In genomic region chr2:236166781-236167296, GRCh38 we compare ENCODE assay signal across 9 cellular contexts. TPM values are rescaled to one million over a fixed set of nuclear protein-coding genes. Genes with fewer than 3 reads are reported as not detected.
DNase-seq lines count a peak whose midpoint lies in the region; ATAC-seq and TF ChIP-seq lines count a peak whose summit lies in the region.
"Had no signal": no experiment of that assay in that cellular context is flagged by ENCODE, and none has a peak within 500 bp of the region (broad histone marks: within the 10 kb centered on the region; RNA-seq: fewer than 3 reads in every experiment).

No MANE protein-coding gene starts in this region.

- no peak overlapping the region for H3K27ac Mint-ChIP-seq in activated naive CD4-positive, alpha-beta T cell treated with anti-CD3 and anti-CD28 coated beads for 36 hours

- H3K79me2 ChIP-seq in osteoblast (ENCODE audit: insufficient read depth, low read length), result no peaks in the 10 kb centered on the region

- H3K4me1 Mint-ChIP-seq in activated naive CD4-positive, alpha-beta T cell treated with anti-CD3 and anti-CD28 coated beads for 36 hours (ENCODE audit: low read depth), result peaks cover 13% of the 10 kb centered on the region

- H4K20me1 ChIP-seq in BLaER1 treated with 17β-estradiol and CSF1 and Interleukin-3, amounts not matched to agents 10 nM and 100 nM, result peaks cover 0 to 100% (median 97%) of the 10 kb centered on the region in 11 experiments; a peak in 19 of 22 replicates
- peaks cover 2% of the 10 kb centered on the region for H4K20me1 ChIP-seq in osteoblast (ENCODE audit: insufficient read depth, low read length)

- CTCF ChIA-PET in activated naive CD4-positive, alpha-beta T cell treated with anti-CD3 and anti-CD28 coated beads for 36 hours (lab: Charles Lee), result no interaction called here

- H3K36me3 ChIP-seq in BLaER1 treated with 17β-estradiol and CSF1 and Interleukin-3, amounts not matched to agents 10 nM and 100 nM, result no peaks in the 10 kb centered on the region
- no peaks in the 10 kb centered on the region for H3K36me3 ChIP-seq in osteoblast (ENCODE audit: insufficient read depth, low read length)

- peaks cover 5 to 32% (median 18%) of the 10 kb centered on the region in 11 experiments; a peak in 18 of 22 replicates for H3K9me3 ChIP-seq in BLaER1 treated with 17β-estradiol and CSF1 and Interleukin-3, amounts not matched to agents 10 nM and 100 nM (replicated peaks in 1 of 11)
- H3K9me3 ChIP-seq in osteoblast (ENCODE audit: low read depth, low read length), result no peaks in the 10 kb centered on the region

- ATAC-seq in GM21528 (IDR thresholded peaks at IDR 0.05; ENCODE audit: low FRiP score, unreplicated experiment) (no peak), GM21576 (IDR thresholded peaks at IDR 0.05; ENCODE audit: unreplicated experiment) (no peak)

- DNase-seq in HuH-7.5 (ENCODE audit: low spot score), result peak; percentile 46
- peak; percentile 38 for DNase-seq in dermis blood vessel endothelial cell
- DNase-seq in osteoblast (ENCODE audit: insufficient read length, low spot score, missing footprints), result peak; percentile 86
- no peak for DNase-seq in DMS114 treated with DMSO at 0.1 percent for 48 hours (lab: John Stamatoyannopoulos, UW; ENCODE audit: unreplicated experiment)
- DNase-seq in activated naive CD4-positive, alpha-beta T cell treated with anti-CD3 and anti-CD28 coated beads for 36 hours, result no peak
- DNase-seq: activated naive CD4-positive, alpha-beta T cell treated with anti-CD3 and anti-CD28 coated beads, Interleukin-2, amount 50 U/mL, for 16 hours had no signal

- peaks cover 100% of the 10 kb centered on the region in 11 experiments for H3K27me3 ChIP-seq in BLaER1 treated with 17β-estradiol and CSF1 and Interleukin-3, amounts not matched to agents 10 nM and 100 nM
- H3K27me3 ChIP-seq in osteoblast (ENCODE audit: insufficient read depth, low read length), result peaks cover 90% of the 10 kb centered on the region

- peak overlapping the region in 1 of 11 experiments; percentile 26; a peak in 2 of 22 replicates for H3K9ac ChIP-seq in BLaER1 treated with 17β-estradiol and CSF1 and Interleukin-3, amounts not matched to agents 10 nM and 100 nM

- H3K4me3 ChIP-seq in BLaER1 treated with 17β-estradiol and CSF1 and Interleukin-3, amounts not matched to agents 10 nM and 100 nM, result peak overlapping the region; percentile 50 to 69 (median 55)
- H3K4me3 ChIP-seq in osteoblast (ENCODE audit: insufficient read depth, low read length), result no peak overlapping the region

- peaks cover 44 to 57% (median 51%) of the 10 kb centered on the region in 10 experiments for H3K4me1 ChIP-seq in BLaER1 treated with 17β-estradiol and CSF1 and Interleukin-3, amounts not matched to agents 10 nM and 100 nM
- H3K4me1 ChIP-seq in osteoblast (ENCODE audit: insufficient read depth, low read length), result no peaks in the 10 kb centered on the region

- no peak overlapping the region for H3K27ac ChIP-seq in BLaER1 treated with 17β-estradiol and CSF1 and Interleukin-3, amounts not matched to agents 10 nM and 100 nM
- H3K27ac ChIP-seq in osteoblast (ENCODE audit: low read depth, low read length), result no peak overlapping the region

- peak overlapping the region; percentile 86 to 98 (median 95) for H3K4me2 ChIP-seq in BLaER1 treated with 17β-estradiol and CSF1 and Interleukin-3, amounts not matched to agents 10 nM and 100 nM
- H3K4me2 ChIP-seq in osteoblast (ENCODE audit: insufficient read depth, low read length), result peak overlapping the region; percentile 66

- intact Hi-C loops in activated naive CD4-positive, alpha-beta T cell treated with anti-CD3 and anti-CD28 coated beads for 36 hours (cut with micrococcal nuclease), result no loop called here

- no peak overlapping the region for H2AFZ ChIP-seq in osteoblast (ENCODE audit: low read length)

- H3K36me3 Mint-ChIP-seq in activated naive CD4-positive, alpha-beta T cell treated with anti-CD3 and anti-CD28 coated beads for 36 hours (ENCODE audit: low read depth), result no peaks in the 10 kb centered on the region

- H3K4me3 Mint-ChIP-seq in activated naive CD4-positive, alpha-beta T cell treated with anti-CD3 and anti-CD28 coated beads for 36 hours, result no peak overlapping the region

- peaks cover 62% of the 10 kb centered on the region for H3K27me3 Mint-ChIP-seq in activated naive CD4-positive, alpha-beta T cell treated with anti-CD3 and anti-CD28 coated beads for 36 hours (ENCODE audit: low read depth)

- TF ChIP-seq CTCF in osteoblast (IDR thresholded peaks at IDR 0.05; ENCODE audit: extremely low read depth, low read depth, low read length), result no peak

- no peaks in the 10 kb centered on the region for H3K9me3 Mint-ChIP-seq in activated naive CD4-positive, alpha-beta T cell treated with anti-CD3 and anti-CD28 coated beads for 36 hours

RNA-seq across cellular contexts. Expression of gene GBX2, which starts 1.3 kb away (rescaled TPM):
- total RNA-seq in dermis blood vessel endothelial cell, result 0.34 and 1.1 TPM in 2 replicates
- not detected in 2 replicates for total RNA-seq in osteoblast
- not detected for total RNA-seq in activated naive CD4-positive, alpha-beta T cell treated with anti-CD3 and anti-CD28 coated beads for 36 hours

Comparison
In these comparisons a context has a peak if more than half of its experiments do, and no peak if none do; other contexts are left out.
1. DNase-seq: peak in HuH-7.5 (single experiment), dermis blood vessel endothelial cell (single experiment) and osteoblast (single experiment); none in DMS114 treated with DMSO at 0.1 percent for 48 hours (single experiment) and activated naive CD4-positive, alpha-beta T cell treated with anti-CD3 and anti-CD28 coated beads for 36 hours (single experiment).